In the genomic region with DNA sequence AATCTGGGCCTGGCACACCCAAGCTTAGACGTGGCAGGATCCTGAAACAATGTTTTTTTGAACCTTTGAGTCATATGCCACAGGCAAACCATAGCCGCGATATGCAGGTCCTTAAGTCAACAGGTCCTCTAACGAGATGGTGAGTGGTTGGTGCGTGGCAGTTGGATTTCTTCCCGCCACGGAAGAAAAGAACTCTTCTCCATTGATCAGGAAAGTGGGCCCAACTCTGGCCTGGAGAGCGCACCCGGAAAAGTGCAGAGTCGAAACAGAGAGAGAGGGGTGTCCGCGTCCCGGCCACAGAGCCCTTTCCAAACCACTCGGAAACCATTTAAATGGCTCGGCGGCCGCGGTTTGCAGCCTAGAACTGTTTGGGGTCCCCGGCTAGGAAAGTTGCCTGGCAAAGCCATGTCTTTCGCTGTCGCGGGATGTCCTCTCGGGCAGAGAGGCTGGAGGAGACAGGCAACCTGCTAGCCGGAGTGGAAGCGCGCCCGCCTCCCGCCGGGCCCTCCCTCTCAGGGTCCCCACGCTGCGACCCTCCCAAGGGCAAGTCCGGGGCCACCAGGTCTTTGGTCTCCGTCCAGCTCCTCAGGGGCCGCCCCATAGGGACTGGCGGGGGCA, we compare ENCODE assay signal across 8 cellular contexts. TPM values are rescaled to one million over a fixed set of nuclear protein-coding genes. Genes with fewer than 3 reads are reported as not detected.
DNase-seq lines count a peak whose midpoint lies in the region; ATAC-seq, FAIRE-seq and TF ChIP-seq lines count a peak whose summit lies in the region.

No MANE protein-coding gene starts in this region.

- H3K27ac ChIP-seq in K562 (ENCODE audit: extremely low read depth, low read depth, low read length) (no peak overlapping the region), keratinocyte (ENCODE audit: control insufficient read depth, insufficient read depth, low read length) (peak overlapping the region; percentile 97), SJCRH30 (no peak overlapping the region)

- H3K4me3 ChIP-seq in AG09309 (ENCODE audit: control insufficient read depth, low read depth, low read length), result peak overlapping the region; percentile 57
- H3K4me3 ChIP-seq in K562, result no peak overlapping the region
- peak overlapping the region; percentile 90 to 99 (median 96) for H3K4me3 ChIP-seq in keratinocyte (ENCODE audit: control insufficient read depth in 2 of 3, extremely low read depth in 1 of 3, insufficient read depth in 2 of 3, low read depth in 1 of 3, low read length in 3 of 3)
- no peak overlapping the region for H3K4me3 ChIP-seq in SJCRH30

- dilution Hi-C loops in keratinocyte (cut with MboI; ENCODE audit: extremely low pct_ligation_motif_present, low sequenced_read_pairs), result no loop called here

- POLR2A ChIA-PET in K562 (lab: Yijun Ruan, JAX), result no interaction called here

- CTCF ChIA-PET in K562 (lab: Yijun Ruan, JAX; ENCODE audit: low intra/inter-chr PET ratio), result no interaction called here

- H3K4me1 ChIP-seq in K562 (replicated peaks in 1 of 2; ENCODE audit: control insufficient read depth in 2 of 2, insufficient read depth in 2 of 2, low read length in 2 of 2) (peaks cover 0 to 11% of the 10 kb centered on the region in 2 experiments; a peak in 1 of 5 replicates), keratinocyte (ENCODE audit: control insufficient read depth, extremely low read depth, insufficient read depth, low read length) (peaks cover 11% of the 10 kb centered on the region), SJCRH30 (no peaks in the 10 kb centered on the region)

- no peaks in the 10 kb centered on the region for H3K79me2 ChIP-seq in K562 (ENCODE audit: control insufficient read depth, insufficient read depth, low read length)
- H3K79me2 ChIP-seq in keratinocyte (ENCODE audit: control insufficient read depth, insufficient read depth, low read length), result peaks cover 55% of the 10 kb centered on the region

- H3K9me3 Mint-ChIP-seq in stimulated activated naive B cell treated with anti-CD40 and anti-IgM and Interleukin-4, amounts not matched to agents 10 μg/mL and 1 μg/mL and 100 μg/mL, for 72 hours, result no peaks in the 10 kb centered on the region

- peaks cover 0 to 3% of the 10 kb centered on the region in 2 donors for H3K36me3 Mint-ChIP-seq in stimulated activated naive B cell treated with anti-CD40 and anti-IgM and Interleukin-4, amounts not matched to agents 10 μg/mL and 1 μg/mL and 100 μg/mL, for 72 hours

- H3K4me1 Mint-ChIP-seq in stimulated activated naive B cell treated with anti-CD40 and anti-IgM and Interleukin-4, amounts not matched to agents 10 μg/mL and 1 μg/mL and 100 μg/mL, for 72 hours, result peaks cover 18 to 30% of the 10 kb centered on the region in 2 donors

- no peak for TF ChIP-seq RAD21 in K562 (CRISPR knock-in tag; conservative IDR thresholded peaks at IDR 0.05 in 1 of 2, IDR thresholded peaks at IDR 0.05 in 1 of 2)

- no peak overlapping the region for H3K9ac ChIP-seq in K562 (ENCODE audit: insufficient read depth in 1 of 2, low read depth in 2 of 2, low read length in 2 of 2)
- peak overlapping the region; percentile 95 for H3K9ac ChIP-seq in keratinocyte (ENCODE audit: control insufficient read depth, extremely low read depth, insufficient read depth, low read length)

- DNase-seq in AG09309 (ENCODE audit: low read depth), result no peak
- DNase-seq in Kasumi-1 (lab: John Stamatoyannopoulos, UW), result peak; percentile 35 to 43
- DNase-seq in K562 (ENCODE audit: extremely low read depth in 1 of 4, low spot score in 3 of 4), result no peak
- DNase-seq in keratinocyte (ENCODE audit: low read depth, low spot score), result no peak
- DNase-seq in stimulated activated naive B cell treated with anti-CD40 and anti-IgM and Interleukin-4, amounts not matched to agents 10 μg/mL and 1 μg/mL and 100 μg/mL, for 72 hours, result peak; percentile 3
- no peak for DNase-seq in SJCRH30
- no peak for DNase-seq in UCSD-AML1 (lab: John Stamatoyannopoulos, UW; ENCODE audit: unreplicated experiment)

- no peaks in the 10 kb centered on the region for H3K36me3 ChIP-seq in K562 (ENCODE audit: control insufficient read depth, insufficient read depth, low read length)
- peaks cover 2 to 6% of the 10 kb centered on the region in 2 experiments for H3K36me3 ChIP-seq in keratinocyte (ENCODE audit: control insufficient read depth in 2 of 2, extremely low read depth in 1 of 2, insufficient read depth in 2 of 2, low read length in 2 of 2)
- no peaks in the 10 kb centered on the region for H3K36me3 ChIP-seq in SJCRH30

- H3K27me3 Mint-ChIP-seq in stimulated activated naive B cell treated with anti-CD40 and anti-IgM and Interleukin-4, amounts not matched to agents 10 μg/mL and 1 μg/mL and 100 μg/mL, for 72 hours, result no peaks in the 10 kb centered on the region

- no TSS peak for BruUV-seq in K562 (replicated peaks; lab: Mats Ljungman, UMichigan)

- no peak overlapping the region for H2AFZ ChIP-seq in K562 (ENCODE audit: low read depth, low read length)
- H2AFZ ChIP-seq in keratinocyte (ENCODE audit: control insufficient read depth, low read length), result peak overlapping the region; percentile 56

- H3K4me3 Mint-ChIP-seq in stimulated activated naive B cell treated with anti-CD40 and anti-IgM and Interleukin-4, amounts not matched to agents 10 μg/mL and 1 μg/mL and 100 μg/mL, for 72 hours, result peak overlapping the region; percentile 95 to 99

- peaks cover 0 to 18% of the 10 kb centered on the region in 2 experiments; a peak in 2 of 5 replicates for H3K27me3 ChIP-seq in K562 (ENCODE audit: control insufficient read depth in 2 of 2, insufficient read depth in 2 of 2, low read length in 2 of 2)
- H3K27me3 ChIP-seq in keratinocyte (ENCODE audit: control insufficient read depth, extremely low read depth, insufficient read depth, low read length), result no peaks in the 10 kb centered on the region
- no peaks in the 10 kb centered on the region for H3K27me3 ChIP-seq in SJCRH30

- H3K9me1 ChIP-seq in K562 (ENCODE audit: control insufficient read depth, insufficient read depth, low read length), result no peaks in the 10 kb centered on the region
- no peaks in the 10 kb centered on the region for H3K9me1 ChIP-seq in keratinocyte (ENCODE audit: control insufficient read depth, extremely low read depth, insufficient read depth, low read length)

- FAIRE-seq in K562 (lab: Jason Lieb, UNC) (no peak), keratinocyte (lab: Jason Lieb, UNC) (peak; percentile 95)

- in situ Hi-C loops in K562 (cut with MboI), result no loop called here

- TF ChIP-seq EP300 in K562 (IDR thresholded peaks at IDR 0.05; ENCODE audit: low read length), result no peak

- no peak for TF ChIP-seq POLR2A in K562 (conservative IDR thresholded peaks at IDR 0.05)

- 8% methylated on average over 29 of the region's 35 CpGs for WGBS in K562 (ENCODE audit: insufficient coverage, low coverage, missing lambda C conversion rate)

- ATAC-seq in GM18909 (IDR thresholded peaks at IDR 0.05; ENCODE audit: poor library complexity, unreplicated experiment) (peak; percentile 0), K562 (peak; percentile 25; the same call in 1 of the 3 replicates)
- ATAC-seq in stimulated activated naive B cell treated with anti-CD40 and anti-IgM and Interleukin-4, amounts not matched to agents 10 μg/mL and 1 μg/mL and 100 μg/mL, for 72 hours (replicated peaks), result no peak

- intact Hi-C loops in K562 (cut with micrococcal nuclease), result no loop called here

- H3K9me3 ChIP-seq in K562 (replicated peaks; ENCODE audit: control insufficient read depth, insufficient read depth, low read depth, low read length), result no peaks in the 10 kb centered on the region
- no peaks in the 10 kb centered on the region for H3K9me3 ChIP-seq in keratinocyte (ENCODE audit: control insufficient read depth, low read depth, low read length)
- H3K9me3 ChIP-seq in SJCRH30 (replicated peaks), result no peaks in the 10 kb centered on the region

- peak overlapping the region; percentile 96 for H3K27ac Mint-ChIP-seq in stimulated activated naive B cell treated with anti-CD40 and anti-IgM and Interleukin-4, amounts not matched to agents 10 μg/mL and 1 μg/mL and 100 μg/mL, for 72 hours

- H3K4me2 ChIP-seq in K562 (ENCODE audit: insufficient read depth, low read length) (no peak overlapping the region), keratinocyte (ENCODE audit: control insufficient read depth, extremely low read depth, insufficient read depth, low read depth, low read length) (peak overlapping the region; percentile 92)

- TF ChIP-seq CTCF in AG09309 (IDR thresholded peaks at IDR 0.05; ENCODE audit: control insufficient read depth, insufficient read depth, low read depth, low read length, missing control alignments), result no peak
- no peak for TF ChIP-seq CTCF in K562 (IDR thresholded peaks at IDR 0.05 in 2 of 3, conservative IDR thresholded peaks at IDR 0.05 in 1 of 3; ENCODE audit: insufficient read depth in 2 of 3, low read depth in 1 of 3, low read length in 3 of 3)
- no peak for TF ChIP-seq CTCF in keratinocyte (optimal IDR thresholded peaks at IDR 0.05 in 1 of 3, IDR thresholded peaks at IDR 0.05 in 1 of 3, conservative IDR thresholded peaks at IDR 0.05 in 1 of 3; ENCODE audit: extremely low read depth in 1 of 3, insufficient read depth in 2 of 3, low read length in 3 of 3)

- H4K20me1 ChIP-seq in K562 (replicated peaks; ENCODE audit: control insufficient read depth, insufficient read depth, low read length) (no peaks in the 10 kb centered on the region), keratinocyte (ENCODE audit: control insufficient read depth, extremely low read depth, insufficient read depth, low read length) (no peaks in the 10 kb centered on the region)

RNA-seq across cellular contexts. Expression of a gene that starts 0.8 kb away (rescaled TPM):
- total RNA-seq in K562 (2011; cell fraction: chromatin; rRNA removed; ENCODE audit: low replicate concordance), result not detected in 2 replicates
- total RNA-seq in K562 (2011; cell fraction: nucleolus; rRNA removed), result not detected in 2 replicates
- not detected in 2 replicates for total RNA-seq in K562 (2011; cell fraction: nucleoplasm; rRNA removed)
- not detected in 2 replicates for total RNA-seq in K562 (2014; rRNA removed)
- not detected in 2 replicates for total RNA-seq in K562 (2014; rRNA removed; fragmentation: Illumina TruSeq; extraction: Trizol)
- not detected in 2 replicates for total RNA-seq in K562 (2015; rRNA removed; fragmentation: Illumina TruSeq; extraction: Trizol)
- 0.13 and 0.29 TPM in 2 replicates for total RNA-seq in K562 (2021)
- polyA plus RNA-seq in K562 (2011; rRNA removed), result 0.11 TPM in 1 of 2 replicates, not detected in the other
- not detected in 2 replicates for polyA plus RNA-seq in K562 (2011; cell fraction: cytosol; rRNA removed)
- 0.07 TPM in 1 of 2 replicates, not detected in the other for polyA plus RNA-seq in K562 (2011; cell fraction: nucleus; rRNA removed)
- polyA plus RNA-seq in K562 (2012), result 0.08 TPM in 1 of 2 replicates, not detected in the other
- 0.06 TPM in 1 of 2 replicates, not detected in the other for polyA plus RNA-seq in K562 (2014; fragmentation: Illumina TruSeq; extraction: Trizol)
- polyA plus RNA-seq in K562 (2014; fragmentation: Nextera tagmentation; extraction: Ambion mirVana), result under 1 TPM in 1 of 2 experiments, not detected in 1; 0.03 TPM
- 0.05 TPM in 1 of 2 replicates, not detected in the other for polyA plus RNA-seq in K562 (2014; rRNA removed)
- polyA minus RNA-seq in K562 (2011; rRNA and poly(A)+ RNA removed), result not detected in 2 replicates
- not detected in 2 replicates for polyA minus RNA-seq in K562 (2011; cell fraction: cytosol; rRNA and poly(A)+ RNA removed)
- polyA minus RNA-seq in K562 (2011; cell fraction: nucleus; rRNA and poly(A)+ RNA removed), result not detected in 2 replicates
- polyA plus RNA-seq in keratinocyte, result 23.9 to 70.3 TPM (median 34.4 TPM) in 3 replicates
- polyA plus RNA-seq in keratinocyte (2011; ENCODE audit: low read depth), result 53.5 TPM
- polyA plus RNA-seq in keratinocyte (2011; cell fraction: cytosol; rRNA removed), result 14.9 and 39.5 TPM in 2 replicates
- 40.5 and 68.6 TPM in 2 replicates for polyA plus RNA-seq in keratinocyte (2011; cell fraction: nucleus; rRNA removed)
- polyA plus RNA-seq in keratinocyte (2012; ENCODE audit: low replicate concordance), result 43.8 and 51.9 TPM in 2 replicates
- 15.2 to 71.4 TPM (median 24.6 TPM) in 3 replicates for polyA minus RNA-seq in keratinocyte
- polyA minus RNA-seq in keratinocyte (2011; cell fraction: cytosol; rRNA and poly(A)+ RNA removed), result 78.8 TPM
- 78.8 and 86.1 TPM in 2 replicates for polyA minus RNA-seq in keratinocyte (2011; cell fraction: nucleus; rRNA and poly(A)+ RNA removed)
- not detected in 2 replicates for total RNA-seq in SJCRH30 (2014; rRNA removed; shearing (Covaris generic))

Comparison
In these comparisons a context has a peak if more than half of its experiments do, and no peak if none do; other contexts are left out.
1. DNase-seq: peak in Kasumi-1 (2 of 2) and stimulated activated naive B cell treated with anti-CD40 and anti-IgM and Interleukin-4, amounts not matched to agents 10 μg/mL and 1 μg/mL and 100 μg/mL, for 72 hours (single experiment); none in AG09309 (single experiment), K562 (0 of 4), keratinocyte (single experiment), SJCRH30 (0 of 2) and UCSD-AML1 (single experiment).
2. H3K4me3 ChIP-seq: peak in AG09309 (single experiment) and keratinocyte (3 of 3); none in K562 (single experiment) and SJCRH30 (single experiment).
3. ATAC-seq: peak in GM18909 (single experiment) and K562 (single experiment); none in stimulated activated naive B cell treated with anti-CD40 and anti-IgM and Interleukin-4, amounts not matched to agents 10 μg/mL and 1 μg/mL and 100 μg/mL, for 72 hours (0 of 2).